15 cellular contexts compared by ENCODE assay signal in genomic region chr4:41106081-41106480, GRCh38.
"Had no signal": no experiment of that assay in that cellular context is flagged by ENCODE, and none has a peak within 500 bp of the region (broad histone marks: within the 10 kb centered on the region; RNA-seq: fewer than 3 reads in every experiment).

No MANE protein-coding gene starts in this region.

- ATAC-seq: activated naive CD4-positive, alpha-beta T cell treated with anti-CD3 and anti-CD28 coated beads, Interleukin-2, amount 50 U/mL, for 72 hours; activated T-helper 17 cell treated with anti-CD3 and anti-CD28 coated beads, Interleukin-2, amount 50 U/mL, for 72 hours; pancreas; psoas muscle; WTC11 had no signal

- DNase-seq: activated T-cell treated with anti-CD3 and anti-CD28 coated beads, Interleukin-2, amount 50 U/mL, for 24 hours; central memory CD4-positive, alpha-beta T cell; foreskin melanocyte; glutamatergic neuron; left ventricle myocardium superior; pancreas; psoas muscle; spleen; stimulated activated CD4-positive, alpha-beta T cell treated with anti-CD3 and anti-CD28 coated beads, Interleukin-4, amount 100 ng/mL, for 1 hour; stimulated activated naive CD4-positive, alpha-beta T cell; T-helper 1 cell; upper lobe of left lung had no signal
